8 cellular contexts compared by ENCODE assay signal in genomic region chr19:45781282-45782161, GRCh38. TPM values are rescaled to one million over a fixed set of nuclear protein-coding genes. Genes with fewer than 3 reads are reported as not detected.
A peak's percentile ranks its signal among the peaks of the same experiment; 100 is the strongest.
DNase-seq lines count a peak whose midpoint lies in the region; TF ChIP-seq lines count a peak whose summit lies in the region.

No MANE protein-coding gene starts in this region.

- WGBS in esophagus, 2 donors = 28 to 36% methylated on average over 17 of the region's 17 CpGs
- WGBS in sigmoid colon, 2 donors = 21 to 56% methylated on average over 17 of the region's 17 CpGs

- no peaks in the 10 kb centered on the region for H3K9me3 ChIP-seq in esophagus (ENCODE audit: control insufficient read depth in 2 of 2, insufficient read depth in 1 of 2, low read depth in 1 of 2, low read length in 1 of 2)
- H3K9me3 ChIP-seq in sigmoid colon = no peaks in the 10 kb centered on the region

- peak in 1 of 4 donors; percentile 19 for TF ChIP-seq EP300 in sigmoid colon (IDR thresholded peaks at IDR 0.05)

- intact Hi-C loops in sigmoid colon (cut with DNase I) = loop anchor here (10.0 kb wide), 1 partner anchor 277 kb away; the partner anchor contains the start of gene VASP

- peaks cover 21 to 27% of the 10 kb centered on the region in 2 donors for H3K4me1 ChIP-seq in esophagus (ENCODE audit: control insufficient read depth in 2 of 2, insufficient read depth in 2 of 2, low read length in 1 of 2)
- peaks cover 0 to 75% (median 65%) of the 10 kb centered on the region in 4 donors for H3K4me1 ChIP-seq in sigmoid colon

- H3K36me3 ChIP-seq in esophagus (ENCODE audit: control insufficient read depth in 2 of 2, insufficient read depth in 2 of 2, low read length in 1 of 2) = peaks cover 0 to 27% of the 10 kb centered on the region in 2 donors
- peaks cover 5 to 40% (median 34%) of the 10 kb centered on the region in 4 donors for H3K36me3 ChIP-seq in sigmoid colon

- DNase-seq in DMS79 treated with DMSO at 0.1 percent for 48 hours (lab: John Stamatoyannopoulos, UW) (peak; percentile 74), NCI-H446 treated with DMSO at 0.1 percent for 48 hours (lab: John Stamatoyannopoulos, UW) (peak; percentile 10), sigmoid colon (peak; percentile 73), NCI-H226 (no peak), SKM-1 (lab: John Stamatoyannopoulos, UW; ENCODE audit: unreplicated experiment) (no peak), glomerular visceral epithelial cell (ENCODE audit: extremely low spot score) (no peak), hippocampal formation (lab: John Stamatoyannopoulos, UW) (no peak)

- peak overlapping the region; percentile 87 to 90 for H3K27ac ChIP-seq in esophagus (ENCODE audit: low read depth in 2 of 2, low read length in 1 of 2)
- peak overlapping the region; percentile 96 to 98 (median 98) for H3K27ac ChIP-seq in sigmoid colon

- no peak for TF ChIP-seq CTCF in sigmoid colon (IDR thresholded peaks at IDR 0.05)

- H3K27me3 ChIP-seq in esophagus (ENCODE audit: control insufficient read depth in 1 of 2, insufficient read depth in 2 of 2, low read length in 2 of 2) (no peaks in the 10 kb centered on the region), sigmoid colon (no peaks in the 10 kb centered on the region)

- H3K4me3 ChIP-seq in esophagus (ENCODE audit: low read depth in 1 of 2, low read length in 2 of 2) (peak overlapping the region; percentile 39 to 51), sigmoid colon (peak overlapping the region; percentile 77 to 94 (median 88))

- no peak for TF ChIP-seq POLR2A in sigmoid colon (IDR thresholded peaks at IDR 0.05)

RNA-seq across cellular contexts. Expression of gene DMPK, which starts 0.8 kb away (rescaled TPM):
- polyA plus RNA-seq in esophagus = 100 to 1,000 TPM in 1 of 2 donors, 10 to 100 TPM in 1; 26.0 to 133 TPM
- total RNA-seq in sigmoid colon = 100 to 1,000 TPM in 3 of 4 donors, 10 to 100 TPM in 1; 62.2 to 219 (median 168) TPM
- polyA plus RNA-seq in sigmoid colon = 10 to 100 TPM in 1 of 3 donors, 1 to 10 TPM in 2; 7.2 to 43.0 (median 8.8) TPM

RNA-seq across cellular contexts. Expression of gene DMWD, which starts 11.1 kb away (rescaled TPM):
- polyA plus RNA-seq in esophagus (10 to 100 TPM; 12.4 to 34.6 TPM), sigmoid colon (10 to 100 TPM; 13.2 to 30.4 (median 14.8) TPM)
- total RNA-seq in sigmoid colon = 10 to 100 TPM; 21.1 to 59.5 (median 36.8) TPM

RNA-seq across cellular contexts. Expression of gene SIX5, which starts 12.5 kb away (rescaled TPM):
- polyA plus RNA-seq in esophagus (1 to 10 TPM; 8.2 to 9.8 TPM), sigmoid colon (10 to 100 TPM in 1 of 3 donors, 1 to 10 TPM in 2; 4.2 to 11.6 (median 7.8) TPM)
- total RNA-seq in sigmoid colon = 10 to 100 TPM; 16.8 to 20.7 (median 18.7) TPM

RNA-seq across cellular contexts. Expression of gene RSPH6A, which starts 33.6 kb away (rescaled TPM):
- polyA plus RNA-seq in esophagus (under 1 TPM in 1 of 2 donors, not detected in 1; 0.16 TPM), sigmoid colon (under 1 TPM in 1 of 3 donors, not detected in 2; 0.12 TPM)
- not detected for total RNA-seq in sigmoid colon

RNA-seq across cellular contexts. Expression of gene MEIOSIN, which starts 48.3 kb away (rescaled TPM):
- polyA plus RNA-seq in esophagus (not detected), sigmoid colon (not detected)
- not detected for total RNA-seq in sigmoid colon

Comparison
In these comparisons a context has a peak if more than half of its experiments do, and no peak if none do; other contexts are left out.
1. DNase-seq: peak in DMS79 treated with DMSO at 0.1 percent for 48 hours (single experiment), NCI-H446 treated with DMSO at 0.1 percent for 48 hours (single experiment) and sigmoid colon (single experiment); none in NCI-H226 (single experiment), SKM-1 (single experiment), glomerular visceral epithelial cell (single experiment) and hippocampal formation (0 of 2).